In the genomic region with DNA sequence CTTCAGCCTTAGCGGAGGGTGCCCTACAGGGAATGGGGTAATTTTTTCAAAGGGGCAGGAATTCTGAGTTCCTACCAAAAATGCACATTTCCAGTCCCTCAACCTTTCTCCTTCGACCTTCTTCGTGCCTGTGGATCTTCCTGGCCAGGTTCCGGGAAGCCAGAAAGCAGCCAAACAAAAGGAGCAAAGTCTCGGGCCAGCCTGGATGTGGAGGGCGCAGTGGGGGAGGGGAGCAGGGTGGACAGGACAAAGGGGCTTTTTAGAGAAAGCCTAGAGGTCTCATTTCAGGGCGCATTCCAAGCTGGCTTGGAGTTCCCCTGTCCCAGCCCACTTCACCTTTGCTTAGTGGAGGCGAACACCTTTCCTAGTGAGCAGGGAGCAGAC, we compare ENCODE assay signal across 9 cellular contexts. TPM values are rescaled to one million over a fixed set of nuclear protein-coding genes. Genes with fewer than 3 reads are reported as not detected.
DNase-seq lines count a peak whose midpoint lies in the region; ATAC-seq and TF ChIP-seq lines count a peak whose summit lies in the region.
"Had no signal": no experiment of that assay in that cellular context is flagged by ENCODE, and none has a peak within 500 bp of the region (broad histone marks: within the 10 kb centered on the region; RNA-seq: fewer than 3 reads in every experiment).

No MANE protein-coding gene starts in this region.

- peaks cover 4% of the 10 kb centered on the region; the same call in 1 of the 2 replicates for H3K4me1 ChIP-seq in HEK293 (ENCODE audit: control insufficient read depth, insufficient read depth, low read length)

- H3K4me3 ChIP-seq in HEK293 (ENCODE audit: low read depth, low read length) (peak overlapping the region; percentile 59), skin epidermis (peak overlapping the region; percentile 32 to 55 (median 42))

- H3K36me3 Mint-ChIP-seq in activated CD8-positive, alpha-beta T cell treated with anti-CD3 and anti-CD28 coated beads, Interleukin-2, amount 10 ng/mL, durations not matched to agents 7 days and 5 days (ENCODE audit: low read depth) = peaks cover 2% of the 10 kb centered on the region

- H3K9me3 ChIP-seq in HEK293 (ENCODE audit: control insufficient read depth, insufficient read depth, low read depth, low read length) = no peaks in the 10 kb centered on the region

- ATAC-seq in activated CD8-positive, alpha-beta T cell treated with anti-CD3 and anti-CD28 coated beads, Interleukin-2, amount 10 ng/mL, durations not matched to agents 7 days and 5 days = no peak
- no peak for ATAC-seq in GM19395 (IDR thresholded peaks at IDR 0.05; ENCODE audit: unreplicated experiment)

- no peak overlapping the region for H3K27ac Mint-ChIP-seq in activated CD8-positive, alpha-beta T cell treated with anti-CD3 and anti-CD28 coated beads, Interleukin-2, amount 10 ng/mL, durations not matched to agents 7 days and 5 days

- no peaks in the 10 kb centered on the region for H3K9me3 Mint-ChIP-seq in activated CD8-positive, alpha-beta T cell treated with anti-CD3 and anti-CD28 coated beads, Interleukin-2, amount 10 ng/mL, durations not matched to agents 7 days and 5 days (ENCODE audit: insufficient read depth)

- peaks cover 56% of the 10 kb centered on the region for H3K4me1 Mint-ChIP-seq in activated CD8-positive, alpha-beta T cell treated with anti-CD3 and anti-CD28 coated beads, Interleukin-2, amount 10 ng/mL, durations not matched to agents 7 days and 5 days (ENCODE audit: low read depth)

- CTCF ChIA-PET in HEK293 (lab: Yijun Ruan, JAX) = interaction anchor here (0.8 to 1.5 kb wide), 2 partner anchors 19 to 27 kb away, joined by 3 read pairs; no protein-coding TSS in a partner anchor
- CTCF ChIA-PET in activated CD8-positive, alpha-beta T cell treated with anti-CD3 and anti-CD28 coated beads, Interleukin-2, amount 10 ng/mL, durations not matched to agents 7 days and 5 days (lab: Charles Lee) = interaction anchor here (1.6 to 2.2 kb wide), 2 partner anchors 14 to 80 kb away, joined by 3 to 6 read pairs; no protein-coding TSS in a partner anchor

- no peak for TF ChIP-seq CTCF in HEK293 (tag by site-specific recombination; IDR thresholded peaks at IDR 0.05)

- H3K27ac ChIP-seq in HEK293 (ENCODE audit: extremely low read depth, low read depth, low read length) = no peak overlapping the region; the same call in 1 of the 2 replicates
- peak overlapping the region in 7 of 21 experiments; percentile 17 to 77 (median 69) for H3K27ac ChIP-seq in skin epidermis

- peak overlapping the region; percentile 63 for H3K4me3 Mint-ChIP-seq in activated CD8-positive, alpha-beta T cell treated with anti-CD3 and anti-CD28 coated beads, Interleukin-2, amount 10 ng/mL, durations not matched to agents 7 days and 5 days

- DNase-seq in activated CD8-positive, alpha-beta T cell treated with anti-CD3 and anti-CD28 coated beads, Interleukin-2, amount 10 ng/mL, durations not matched to agents 7 days and 5 days = no peak
- DNase-seq in iPS-NIHi11 (ENCODE audit: low spot score) (peak; percentile 68), NCI-H526 (lab: John Stamatoyannopoulos, UW) (no peak), NOMO-1 treated with dmso at 0.1 percent for 144 hours (lab: John Stamatoyannopoulos, UW; ENCODE audit: unreplicated experiment) (no peak)
- DNase-seq: erythroblast; stimulated activated CD4-positive, alpha-beta T cell treated with anti-CD3 and anti-CD28 coated beads, Interleukin-4, amount 100 ng/mL, for 24 hours had no signal

- no peaks in the 10 kb centered on the region for H3K36me3 ChIP-seq in HEK293 (ENCODE audit: control insufficient read depth in 2 of 2, insufficient read depth in 1 of 2, low read length in 2 of 2)

- H3K27me3 Mint-ChIP-seq in activated CD8-positive, alpha-beta T cell treated with anti-CD3 and anti-CD28 coated beads, Interleukin-2, amount 10 ng/mL, durations not matched to agents 7 days and 5 days (ENCODE audit: low read depth) = peaks cover 38% of the 10 kb centered on the region

- POLR2A ChIA-PET in HEK293 (lab: Yijun Ruan, JAX) = no interaction called here
- POLR2A ChIA-PET in activated CD8-positive, alpha-beta T cell treated with anti-CD3 and anti-CD28 coated beads, Interleukin-2, amount 10 ng/mL, durations not matched to agents 7 days and 5 days (lab: Charles Lee) = no interaction called here

TF ChIP-seq in HEK293, 187 proteins besides CTCF, POLR2A, EP300 and RAD21:
- TF ChIP-seq ZNF174 (tag by site-specific recombination; IDR thresholded peaks at IDR 0.05) (no peak), ZNF747 (tag by site-specific recombination; IDR thresholded peaks at IDR 0.05) (no peak), ZNF791 (tag by site-specific recombination; IDR thresholded peaks at IDR 0.05) (no peak), ZNF423 (tag by site-specific recombination; IDR thresholded peaks at IDR 0.05) (no peak), ZNF19 (tag by site-specific recombination; IDR thresholded peaks at IDR 0.05; ENCODE audit: low read depth) (no peak), TCF7L2 (IDR thresholded peaks at IDR 0.05; ENCODE audit: borderline replicate concordance, low read depth, low read length) (no peak)
- TF ChIP-seq, protein P1, sequence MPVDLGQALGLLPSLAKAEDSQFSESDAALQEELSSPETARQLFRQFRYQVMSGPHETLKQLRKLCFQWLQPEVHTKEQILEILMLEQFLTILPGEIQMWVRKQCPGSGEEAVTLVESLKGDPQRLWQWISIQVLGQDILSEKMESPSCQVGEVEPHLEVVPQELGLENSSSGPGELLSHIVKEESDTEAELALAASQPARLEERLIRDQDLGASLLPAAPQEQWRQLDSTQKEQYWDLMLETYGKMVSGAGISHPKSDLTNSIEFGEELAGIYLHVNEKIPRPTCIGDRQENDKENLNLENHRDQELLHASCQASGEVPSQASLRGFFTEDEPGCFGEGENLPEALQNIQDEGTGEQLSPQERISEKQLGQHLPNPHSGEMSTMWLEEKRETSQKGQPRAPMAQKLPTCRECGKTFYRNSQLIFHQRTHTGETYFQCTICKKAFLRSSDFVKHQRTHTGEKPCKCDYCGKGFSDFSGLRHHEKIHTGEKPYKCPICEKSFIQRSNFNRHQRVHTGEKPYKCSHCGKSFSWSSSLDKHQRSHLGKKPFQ (tag by site-specific recombination; IDR thresholded peaks at IDR 0.05) = no peak
TF ChIP-seq in HEK293: peak in this region for 0.

RNA-seq across cellular contexts. Expression of gene INAVA, which starts 2.9 kb away (rescaled TPM):
- total RNA-seq in activated CD8-positive, alpha-beta T cell treated with anti-CD3 and anti-CD28 coated beads, Interleukin-2, amount 10 ng/mL, durations not matched to agents 7 days and 5 days = under 1 TPM; 0.42 to 0.57 TPM

RNA-seq across cellular contexts. Expression of gene GPR25, which starts 19.0 kb away (rescaled TPM):
- total RNA-seq in activated CD8-positive, alpha-beta T cell treated with anti-CD3 and anti-CD28 coated beads, Interleukin-2, amount 10 ng/mL, durations not matched to agents 7 days and 5 days = under 1 TPM; 0.39 to 0.82 TPM
